ENCODE assay signal across 8 cellular contexts in genomic region chr1:41361495-41362356, GRCh38. TPM values are rescaled to one million over a fixed set of nuclear protein-coding genes. Genes with fewer than 3 reads are reported as not detected.
DNase-seq lines count a peak whose midpoint lies in the region; ATAC-seq and TF ChIP-seq lines count a peak whose summit lies in the region.

No MANE protein-coding gene starts in this region.

- BruUV-seq in Calu3 (replicated peaks; lab: Mats Ljungman, UMichigan): no TSS peak

- intact Hi-C loops in Calu3 (cut with micrococcal nuclease; ENCODE audit: unreplicated experiment): no loop called here

- H3K27me3 ChIP-seq in iPS-18a (ENCODE audit: control insufficient read depth, insufficient read depth, low read length): peaks cover 57% of the 10 kb centered on the region

- no peak overlapping the region for H3K27ac Mint-ChIP-seq in Calu3 (ENCODE audit: unreplicated experiment)
- H3K27ac Mint-ChIP-seq in activated CD8-positive, alpha-beta T cell treated with anti-CD3 and anti-CD28 coated beads, Interleukin-2, amount 10 ng/mL, durations not matched to agents 7 days and 5 days: no peak overlapping the region

- CTCF ChIA-PET in Calu3 (lab: Charles Lee): interaction anchor here (0.6 to 1.4 kb wide), 8 partner anchors 10 to 138 kb away, joined by 3 to 4 read pairs (median 3); no protein-coding TSS in a partner anchor
- CTCF ChIA-PET in activated CD8-positive, alpha-beta T cell treated with anti-CD3 and anti-CD28 coated beads, Interleukin-2, amount 10 ng/mL, durations not matched to agents 7 days and 5 days (lab: Charles Lee): interaction anchor here (1.0 to 2.1 kb wide), 2 partner anchors 12 to 20 kb away, joined by 3 to 4 read pairs; no protein-coding TSS in a partner anchor

- H3K27ac ChIP-seq in iPS-18a (ENCODE audit: low read length): no peak overlapping the region

- H3K4me3 Mint-ChIP-seq in Calu3 (ENCODE audit: low read depth, unreplicated experiment): peak overlapping the region; percentile 35
- H3K4me3 Mint-ChIP-seq in activated CD8-positive, alpha-beta T cell treated with anti-CD3 and anti-CD28 coated beads, Interleukin-2, amount 10 ng/mL, durations not matched to agents 7 days and 5 days: no peak overlapping the region

- no peaks in the 10 kb centered on the region for H3K9me3 Mint-ChIP-seq in Calu3 (ENCODE audit: low read depth, unreplicated experiment)
- no peaks in the 10 kb centered on the region for H3K9me3 Mint-ChIP-seq in activated CD8-positive, alpha-beta T cell treated with anti-CD3 and anti-CD28 coated beads, Interleukin-2, amount 10 ng/mL, durations not matched to agents 7 days and 5 days (ENCODE audit: insufficient read depth)

- H3K9me3 ChIP-seq in iPS-18a (ENCODE audit: control insufficient read depth, low read depth, low read length): no peaks in the 10 kb centered on the region

- H3K9ac ChIP-seq in iPS-18a (ENCODE audit: low read length): no peak overlapping the region

- peaks cover 20% of the 10 kb centered on the region for H3K27me3 Mint-ChIP-seq in Calu3 (ENCODE audit: unreplicated experiment)
- peaks cover 49% of the 10 kb centered on the region for H3K27me3 Mint-ChIP-seq in activated CD8-positive, alpha-beta T cell treated with anti-CD3 and anti-CD28 coated beads, Interleukin-2, amount 10 ng/mL, durations not matched to agents 7 days and 5 days (ENCODE audit: low read depth)

- no peaks in the 10 kb centered on the region for H3K36me3 ChIP-seq in iPS-18a (ENCODE audit: control insufficient read depth, low read depth, low read length)

- H3K4me1 Mint-ChIP-seq in Calu3 (ENCODE audit: low read depth, unreplicated experiment): peaks cover 39% of the 10 kb centered on the region
- H3K4me1 Mint-ChIP-seq in activated CD8-positive, alpha-beta T cell treated with anti-CD3 and anti-CD28 coated beads, Interleukin-2, amount 10 ng/mL, durations not matched to agents 7 days and 5 days (ENCODE audit: low read depth): no peaks in the 10 kb centered on the region

- POLR2A ChIA-PET in activated CD8-positive, alpha-beta T cell treated with anti-CD3 and anti-CD28 coated beads, Interleukin-2, amount 10 ng/mL, durations not matched to agents 7 days and 5 days (lab: Charles Lee): interaction anchor here (0.6 to 0.8 kb wide), 2 partner anchors 17 to 1033 kb away, joined by 3 read pairs; no protein-coding TSS in a partner anchor

- H3K4me3 ChIP-seq in iPS-18a (ENCODE audit: low read length): peak overlapping the region; percentile 47

- DNase-seq in Calu3 (peak; percentile 54), ecto neural progenitor cell (ENCODE audit: low spot score) (no peak)
- DNase-seq in activated CD8-positive, alpha-beta T cell treated with anti-CD3 and anti-CD28 coated beads, Interleukin-2, amount 10 ng/mL, durations not matched to agents 7 days and 5 days: no peak
- DNase-seq in stimulated activated naive CD4-positive, alpha-beta T cell treated with Interleukin-2 at 50 U/mL for 16 hours (lab: John Stamatoyannopoulos, UW): peak; percentile 29

- no peaks in the 10 kb centered on the region for H3K36me3 Mint-ChIP-seq in Calu3 (ENCODE audit: insufficient read depth, unreplicated experiment)
- no peaks in the 10 kb centered on the region for H3K36me3 Mint-ChIP-seq in activated CD8-positive, alpha-beta T cell treated with anti-CD3 and anti-CD28 coated beads, Interleukin-2, amount 10 ng/mL, durations not matched to agents 7 days and 5 days (ENCODE audit: low read depth)

- peaks cover 20% of the 10 kb centered on the region for H3K4me1 ChIP-seq in iPS-18a (ENCODE audit: control insufficient read depth, low read depth, low read length)

- ATAC-seq in GM19395 (IDR thresholded peaks at IDR 0.05; ENCODE audit: unreplicated experiment) (peak; percentile 34), HG03521 (IDR thresholded peaks at IDR 0.05; ENCODE audit: unreplicated experiment) (peak; percentile 22), esophagus mucosa (no peak)
- peak; percentile 11 for ATAC-seq in activated CD8-positive, alpha-beta T cell treated with anti-CD3 and anti-CD28 coated beads, Interleukin-2, amount 10 ng/mL, durations not matched to agents 7 days and 5 days

- TF ChIP-seq CTCF in Calu3 (IDR thresholded peaks at IDR 0.05; ENCODE audit: unreplicated experiment): no peak

RNA-seq across cellular contexts. Expression of gene FOXO6, which starts 0.5 kb away (rescaled TPM):
- 0.47 and 1.0 TPM in 2 replicates for total RNA-seq in Calu3 (2022)
- under 1 TPM; 0.24 to 0.31 TPM for total RNA-seq in activated CD8-positive, alpha-beta T cell treated with anti-CD3 and anti-CD28 coated beads, Interleukin-2, amount 10 ng/mL, durations not matched to agents 7 days and 5 days
- not detected for total RNA-seq in esophagus mucosa

Comparison
In these comparisons a context has a peak if more than half of its experiments do, and no peak if none do; other contexts are left out.
1. DNase-seq: peak in Calu3 (single experiment) and stimulated activated naive CD4-positive, alpha-beta T cell treated with Interleukin-2 at 50 U/mL for 16 hours (single experiment); none in activated CD8-positive, alpha-beta T cell treated with anti-CD3 and anti-CD28 coated beads, Interleukin-2, amount 10 ng/mL, durations not matched to agents 7 days and 5 days (single experiment) and ecto neural progenitor cell (single experiment).